31 cellular contexts compared by ENCODE assay signal in the genomic region with DNA sequence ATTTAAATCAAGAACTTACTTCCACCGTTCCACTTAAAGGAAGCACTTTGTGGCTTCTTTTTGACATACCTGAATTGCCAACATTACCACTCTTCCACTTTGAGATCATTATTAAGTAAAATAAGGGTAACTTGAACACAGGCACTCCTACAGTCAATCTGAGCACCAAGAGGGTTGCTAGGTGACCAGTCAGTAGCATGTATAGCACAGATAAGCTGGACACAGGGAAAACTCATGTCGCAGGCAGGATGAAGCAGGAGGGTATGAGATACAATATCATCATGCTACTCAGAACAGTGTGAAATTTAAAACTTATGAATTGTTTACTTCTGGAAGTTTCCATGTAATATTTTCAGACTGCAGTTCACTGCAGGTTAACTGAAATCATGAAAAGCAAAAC. TPM values are rescaled to one million over a fixed set of nuclear protein-coding genes. Genes with fewer than 3 reads are reported as not detected.
"Had no signal": no experiment of that assay in that cellular context is flagged by ENCODE, and none has a peak within 500 bp of the region (broad histone marks: within the 10 kb centered on the region; RNA-seq: fewer than 3 reads in every experiment).

No MANE protein-coding gene starts in this region.

- H3K27ac ChIP-seq: esophagus muscularis mucosa, heart left ventricle, skin epidermis, thoracic aorta, WERI-Rb-1 had no signal

- H3K27me3 Mint-ChIP-seq: activated CD4-positive, alpha-beta T cell treated with anti-CD3 and anti-CD28 coated beads, Interleukin-2, amount 10 ng/mL, durations not matched to agents 24 days and 14 days; activated naive CD8-positive, alpha-beta T cell treated with anti-CD3 and anti-CD28 coated beads for 36 hours; central memory CD8-positive, alpha-beta T cell; dendritic cell treated with granulocyte-macrophage colony-stimulating factor and Interleukin-4, amounts not matched to agents 40 ng/mL and 50 ng/mL, for 4 days; naive thymus-derived CD4-positive, alpha-beta T cell; T-cell had no signal

- ATAC-seq: foreskin keratinocyte; heart left ventricle; left colon; naive thymus-derived CD4-positive, alpha-beta T cell; sciatic nerve; stimulated activated naive CD8-positive, alpha-beta T cell treated with anti-CD3 and anti-CD28 coated beads, Interleukin-15, Interleukin-2, amounts not matched to agents 100 U/mL and 50 U/mL, for 24 hours; T-cell had no signal

- H3K9me3 ChIP-seq: esophagus muscularis mucosa, heart left ventricle, thoracic aorta had no signal

- H3K4me1 Mint-ChIP-seq: activated naive CD8-positive, alpha-beta T cell treated with anti-CD3 and anti-CD28 coated beads for 36 hours; endodermal cell; immature natural killer cell; T-cell had no signal

- H3K27ac Mint-ChIP-seq: activated CD4-positive, alpha-beta T cell treated with anti-CD3 and anti-CD28 coated beads, Interleukin-2, amount 10 ng/mL, durations not matched to agents 24 days and 14 days; activated naive CD8-positive, alpha-beta T cell treated with anti-CD3 and anti-CD28 coated beads for 36 hours; activated T-helper 2 cell treated with anti-CD3 and anti-CD28 coated beads, Interferon-gamma antibody, Interleukin-2, Interleukin-4, amounts not matched to agents 10 μg/mL and 5 μg/mL and 100 μg/mL, durations not matched to agents 14 hours and 24 hours and 36 hours; dendritic cell treated with granulocyte-macrophage colony-stimulating factor and Interleukin-4, amounts not matched to agents 40 ng/mL and 50 ng/mL, for 4 days; endodermal cell; T-cell; T-helper 2 cell treated with Interferon-gamma antibody and Interleukin-4, amounts not matched to agents 5 μg/mL and 100 μg/mL, for 36 hours had no signal

- H3K4me3 Mint-ChIP-seq: activated CD4-positive, alpha-beta T cell treated with anti-CD3 and anti-CD28 coated beads, Interleukin-2, amount 10 ng/mL, durations not matched to agents 24 days and 14 days; activated naive CD8-positive, alpha-beta T cell treated with anti-CD3 and anti-CD28 coated beads for 36 hours; central memory CD8-positive, alpha-beta T cell; dendritic cell treated with granulocyte-macrophage colony-stimulating factor and Interleukin-4, amounts not matched to agents 40 ng/mL and 50 ng/mL, for 4 days; endodermal cell; immature natural killer cell; naive thymus-derived CD4-positive, alpha-beta T cell; T-cell; T-helper 2 cell treated with Interferon-gamma antibody and Interleukin-4, amounts not matched to agents 5 μg/mL and 100 μg/mL, for 36 hours had no signal

- H3K27me3 ChIP-seq: esophagus muscularis mucosa, foreskin keratinocyte, heart left ventricle had no signal

- DNase-seq: activated CD4-positive, alpha-beta T cell treated with anti-CD3 and anti-CD28 coated beads, Interleukin-2, amount 10 ng/mL, durations not matched to agents 24 days and 14 days; activated CD4-positive, CD25-positive, alpha-beta regulatory T cell treated with anti-CD3 and anti-CD28 coated beads, Interleukin-2, amount 50 U/mL, for 72 hours; activated naive CD4-positive, alpha-beta T cell; activated naive CD8-positive, alpha-beta T cell treated with anti-CD3 and anti-CD28 coated beads for 36 hours; activated T-cell treated with anti-CD3 and anti-CD28 coated beads for 4 hours; amniotic stem cell; endodermal cell; foreskin keratinocyte; heart left ventricle; hypothalamus; immature natural killer cell; kidney; left colon; midbrain; naive thymus-derived CD4-positive, alpha-beta T cell; retina; stimulated activated CD4-positive, alpha-beta T cell treated with anti-CD3 and anti-CD28 coated beads, Interleukin-12 subunit alpha, Interleukin-12 subunit beta, amount 100 ng/mL, for 4 hours; stimulated activated CD4-positive, alpha-beta T cell treated with anti-CD3 and anti-CD28 coated beads, Interleukin-4, amount 100 ng/mL, for 1 hour; stimulated activated naive CD8-positive, alpha-beta T cell treated with anti-CD3 and anti-CD28 coated beads, Interleukin-15, Interleukin-2, amounts not matched to agents 100 U/mL and 50 U/mL, for 24 hours; T-cell; trophoblast cell; WERI-Rb-1 had no signal

- H3K4me3 ChIP-seq: esophagus muscularis mucosa, heart left ventricle, skin epidermis, thoracic aorta had no signal

- H3K4me1 ChIP-seq: esophagus muscularis mucosa, foreskin keratinocyte, heart left ventricle had no signal

- H3K9me3 Mint-ChIP-seq: activated CD4-positive, alpha-beta T cell treated with anti-CD3 and anti-CD28 coated beads, Interleukin-2, amount 10 ng/mL, durations not matched to agents 24 days and 14 days; activated naive CD8-positive, alpha-beta T cell treated with anti-CD3 and anti-CD28 coated beads for 36 hours; activated T-helper 2 cell treated with anti-CD3 and anti-CD28 coated beads, Interferon-gamma antibody, Interleukin-2, Interleukin-4, amounts not matched to agents 10 μg/mL and 5 μg/mL and 100 μg/mL, durations not matched to agents 14 hours and 24 hours and 36 hours; central memory CD8-positive, alpha-beta T cell; dendritic cell treated with granulocyte-macrophage colony-stimulating factor and Interleukin-4, amounts not matched to agents 40 ng/mL and 50 ng/mL, for 4 days; endodermal cell; immature natural killer cell; naive thymus-derived CD4-positive, alpha-beta T cell; T-cell; T-helper 2 cell treated with Interferon-gamma antibody and Interleukin-4, amounts not matched to agents 5 μg/mL and 100 μg/mL, for 36 hours had no signal

- FAIRE-seq: kidney, urothelium cell line had no signal

RNA-seq across cellular contexts. Expression of gene RAP1GAP, which starts 47.0 kb away (rescaled TPM):
- polyA plus RNA-seq: immature natural killer cell; naive thymus-derived CD4-positive, alpha-beta T cell had no signal
